ENCODE assay signal across 10 cellular contexts in the genomic region with DNA sequence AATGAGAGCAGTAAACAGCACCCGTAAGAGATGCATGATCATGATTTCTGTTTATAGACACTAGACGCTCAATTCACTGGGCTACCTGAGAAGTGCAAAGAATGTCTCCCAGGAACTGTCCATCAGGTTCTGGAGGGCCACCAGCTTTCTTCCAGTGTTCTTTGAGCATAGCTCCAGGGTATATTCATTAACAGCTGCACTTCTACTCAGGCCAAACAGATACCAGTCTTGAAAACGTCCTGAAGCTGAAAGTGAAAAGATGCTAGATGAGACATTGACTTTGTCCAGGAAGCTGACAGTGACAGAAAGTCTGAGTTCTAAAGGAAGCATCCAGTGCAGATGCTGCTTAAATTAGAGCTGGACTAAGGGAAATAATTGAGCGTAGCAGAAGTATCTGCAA.
"Had no signal": no experiment of that assay in that cellular context is flagged by ENCODE, and none has a peak within 500 bp of the region (broad histone marks: within the 10 kb centered on the region; RNA-seq: fewer than 3 reads in every experiment).

No MANE protein-coding gene starts in this region.

- H3K4me3 Mint-ChIP-seq: HFFc6 had no signal

- H3K27ac Mint-ChIP-seq: HFFc6 had no signal

- ATAC-seq: HCT116, K562 had no signal

- H3K4me3 ChIP-seq: GM23248, HAP-1, K562 had no signal

- H2AFZ ChIP-seq: GM23248 had no signal

- H3K27ac ChIP-seq: GM23248, HL-60 had no signal

- H3K9me3 ChIP-seq: HAP-1 had no signal

- H3K9ac ChIP-seq: GM23248 had no signal

- H3K4me1 ChIP-seq: HAP-1 had no signal

- DNase-seq: GM23248, GOT3, H7, HFFc6, IMR-90, KG1 had no signal

- H3K36me3 ChIP-seq: HAP-1 had no signal
